Comparison of ENCODE assay signal across 8 cellular contexts in the genomic region with DNA sequence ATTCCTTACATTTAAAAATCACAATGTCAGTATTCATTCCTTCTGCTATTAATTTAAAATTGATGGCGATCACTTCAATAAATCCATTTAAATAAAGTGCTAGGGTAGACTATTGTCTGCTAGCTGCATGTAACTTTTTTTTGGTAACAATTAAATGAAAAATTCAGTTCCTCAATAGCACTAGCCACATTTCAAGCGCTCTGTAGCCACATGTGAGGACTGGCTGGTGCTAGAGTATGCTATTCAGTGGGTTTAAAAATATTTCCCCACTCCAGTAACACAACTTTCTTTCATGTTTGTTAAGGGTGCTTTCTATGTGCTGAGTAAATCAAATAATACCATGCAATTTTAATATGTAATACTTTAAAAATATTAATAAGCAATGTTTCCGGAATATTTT.
DNase-seq lines count a peak whose midpoint lies in the region; ATAC-seq, FAIRE-seq and TF ChIP-seq lines count a peak whose summit lies in the region.

No MANE protein-coding gene starts in this region.

- TF ChIP-seq CTCF in DND-41 (IDR thresholded peaks at IDR 0.05; ENCODE audit: borderline replicate concordance, extremely low read depth, low read length, poor library complexity, severe bottlenecking), result no peak
- no peak for TF ChIP-seq CTCF in Peyer's patch (IDR thresholded peaks at IDR 0.05)
- TF ChIP-seq CTCF in D721Med (IDR thresholded peaks at IDR 0.05; ENCODE audit: insufficient read depth, missing control alignments), result no peak

- H3K27me3 ChIP-seq in DND-41 (ENCODE audit: insufficient read depth, low read length, poor library complexity), result no peaks in the 10 kb centered on the region
- H3K27me3 ChIP-seq in Peyer's patch, result no peaks in the 10 kb centered on the region
- no peaks in the 10 kb centered on the region for H3K27me3 ChIP-seq in ectodermal cell (ENCODE audit: control insufficient read depth, insufficient read depth, low read length, poor library complexity, severe bottlenecking)

- H3K4me3 ChIP-seq in DND-41 (ENCODE audit: low read depth in 1 of 2, low read length in 2 of 2), result peak overlapping the region; percentile 41 to 64; a peak in 3 of 4 replicates
- peak overlapping the region; percentile 51 to 75 (median 57) for H3K4me3 ChIP-seq in Peyer's patch
- H3K4me3 ChIP-seq in ectodermal cell (ENCODE audit: insufficient read depth, low read depth, low read length), result peak overlapping the region; percentile 49

- peak; percentile 48 for ATAC-seq in DND-41 (ENCODE audit: insufficient read depth, low read depth)
- peak; percentile 20 for ATAC-seq in GM21786 (IDR thresholded peaks at IDR 0.05; ENCODE audit: unreplicated experiment)
- ATAC-seq in HG03139 (IDR thresholded peaks at IDR 0.05; ENCODE audit: unreplicated experiment), result no peak

- H3K9me3 ChIP-seq in DND-41 (ENCODE audit: insufficient read depth, low read length, severe bottlenecking) (no peaks in the 10 kb centered on the region), Peyer's patch (no peaks in the 10 kb centered on the region), ectodermal cell (ENCODE audit: control insufficient read depth, low read length) (no peaks in the 10 kb centered on the region)

- H4K20me1 ChIP-seq in DND-41 (ENCODE audit: insufficient read depth, low read length), result no peaks in the 10 kb centered on the region

- DNase-seq in DND-41 (no peak), Peyer's patch (no peak), myocyte (ENCODE audit: low read depth) (peak; percentile 30), NCI-H146 treated with DMSO at 0.1 percent for 48 hours (lab: John Stamatoyannopoulos, UW; ENCODE audit: unreplicated experiment) (no peak), D721Med (ENCODE audit: insufficient read length, low spot score) (no peak)

- H3K4me2 ChIP-seq in DND-41 (ENCODE audit: insufficient read depth, low read length), result peak overlapping the region; percentile 68

- 17 to 42% methylated on average over 1 to 3 of the region's 3 CpGs for WGBS in ectodermal cell, 2 experiments

- no peak for FAIRE-seq in D721Med (lab: Jason Lieb, UNC)

- H2AFZ ChIP-seq in DND-41 (ENCODE audit: low read depth, low read length), result peak overlapping the region; percentile 76

- H3K4me1 ChIP-seq in DND-41 (ENCODE audit: insufficient read depth, low read length), result peaks cover 27% of the 10 kb centered on the region
- H3K4me1 ChIP-seq in Peyer's patch, result peaks cover 0 to 5% (median 0%) of the 10 kb centered on the region in 4 donors
- no peaks in the 10 kb centered on the region for H3K4me1 ChIP-seq in ectodermal cell (ENCODE audit: control insufficient read depth, insufficient read depth, low read length)

- TF ChIP-seq POLR2A in Peyer's patch (IDR thresholded peaks at IDR 0.05), result no peak

- peak overlapping the region; percentile 58 for H3K9ac ChIP-seq in DND-41 (ENCODE audit: low read depth, low read length)

- H3K27ac ChIP-seq in DND-41 (ENCODE audit: low read length), result peak overlapping the region; percentile 80
- peak overlapping the region; percentile 84 to 94 (median 92) for H3K27ac ChIP-seq in Peyer's patch
- no peak overlapping the region for H3K27ac ChIP-seq in ectodermal cell (ENCODE audit: insufficient read depth, low read depth, low read length, poor library complexity, severe bottlenecking)

- H3K36me3 ChIP-seq in DND-41 (ENCODE audit: insufficient read depth, low read length) (peaks cover 14% of the 10 kb centered on the region; the same call in 1 of the 2 replicates), Peyer's patch (peaks cover 0 to 10% (median 0%) of the 10 kb centered on the region in 3 donors), ectodermal cell (ENCODE audit: control insufficient read depth, insufficient read depth, low read length) (peaks cover 5% of the 10 kb centered on the region)

- 0 out of 2 replicates have a peak, but pooled peaks cover 2% of the 10 kb centered on the region for H3K79me2 ChIP-seq in DND-41 (ENCODE audit: insufficient read depth, low read length)
